In genomic region chr11:72589802-72590761, GRCh38 we compare ENCODE assay signal across 8 cellular contexts.
DNase-seq lines count a peak whose midpoint lies in the region; TF ChIP-seq lines count a peak whose summit lies in the region.

No MANE protein-coding gene starts in this region.

- H3K9me3 ChIP-seq in DOHH2 (ENCODE audit: control insufficient read depth, insufficient read depth, low read length) (no peaks in the 10 kb centered on the region), right atrium auricular region (no peaks in the 10 kb centered on the region), skeletal muscle satellite cell (replicated peaks; ENCODE audit: low read length) (no peaks in the 10 kb centered on the region)

- H3K27me3 ChIP-seq in DOHH2 (ENCODE audit: control insufficient read depth, low read length) (peaks cover 50% of the 10 kb centered on the region), right atrium auricular region (no peaks in the 10 kb centered on the region), skeletal muscle satellite cell (ENCODE audit: control insufficient read depth, insufficient read depth, low read length) (peaks cover 98% of the 10 kb centered on the region)

- H3K4me2 ChIP-seq in DOHH2 (ENCODE audit: low read length), result peak overlapping the region; percentile 10; the same call in 1 of the 2 replicates
- peak overlapping the region; percentile 50 for H3K4me2 ChIP-seq in skeletal muscle satellite cell (ENCODE audit: low read length)

- H3K27ac ChIP-seq in DOHH2 (ENCODE audit: low read depth, low read length) (no peak overlapping the region), right atrium auricular region (no peak overlapping the region)

- no peaks in the 10 kb centered on the region for H4K20me1 ChIP-seq in DOHH2 (ENCODE audit: control insufficient read depth, insufficient read depth, low read depth, low read length)

- no peak overlapping the region for H3K9ac ChIP-seq in skeletal muscle satellite cell (ENCODE audit: low read depth, low read length)

- no peaks in the 10 kb centered on the region for H3K79me2 ChIP-seq in DOHH2 (ENCODE audit: control insufficient read depth, low read length)

- no peaks in the 10 kb centered on the region for H3F3A ChIP-seq in DOHH2 (ENCODE audit: control insufficient read depth, insufficient read depth)

- H3K9me2 ChIP-seq in DOHH2 (replicated peaks; ENCODE audit: control insufficient read depth, low read length), result no peaks in the 10 kb centered on the region

- TF ChIP-seq CTCF in DOHH2 (IDR thresholded peaks at IDR 0.05; ENCODE audit: low read depth, low read length, poor library complexity, severe bottlenecking) (peak; percentile 67), right atrium auricular region (IDR thresholded peaks at IDR 0.05) (peak; percentile 24 to 61)

- DNase-seq in NCI-H460 (ENCODE audit: extremely low read depth, low read depth) (peak; percentile 13), right atrium auricular region (ENCODE audit: low spot score) (no peak), T1000 (lab: John Stamatoyannopoulos, UW) (no peak), AML-193 (lab: John Stamatoyannopoulos, UW) (no peak), dedifferentiated amniotic fluid mesenchymal stem cell (ENCODE audit: extremely low spot score) (no peak)
- DNase-seq in activated effector memory CD4-positive, alpha-beta T cell treated with Interleukin-2 at 50 U/mL for 16 hours, result peak; percentile 13

- H3K4me1 ChIP-seq in DOHH2 (ENCODE audit: control insufficient read depth, low read length) (peaks cover 28% of the 10 kb centered on the region), right atrium auricular region (peaks cover 0 to 16% of the 10 kb centered on the region in 2 donors), skeletal muscle satellite cell (ENCODE audit: control insufficient read depth, insufficient read depth, low read length) (peaks cover 6% of the 10 kb centered on the region)

- H3K4me3 ChIP-seq in DOHH2 (ENCODE audit: low read length), result no peak overlapping the region
- peak overlapping the region; percentile 23 to 45 for H3K4me3 ChIP-seq in right atrium auricular region
- no peak overlapping the region for H3K4me3 ChIP-seq in skeletal muscle satellite cell (ENCODE audit: low read length)

- H3K36me3 ChIP-seq in DOHH2 (ENCODE audit: control insufficient read depth, low read length), result no peaks in the 10 kb centered on the region
- H3K36me3 ChIP-seq in right atrium auricular region, result no peaks in the 10 kb centered on the region
- H3K36me3 ChIP-seq in skeletal muscle satellite cell (ENCODE audit: insufficient read depth, low read length), result no peaks in the 10 kb centered on the region

Comparison
In these comparisons a context has a peak if more than half of its experiments do, and no peak if none do; other contexts are left out.
1. H3K4me3 ChIP-seq: peak in right atrium auricular region (2 of 2); none in DOHH2 (single experiment) and skeletal muscle satellite cell (single experiment).
2. DNase-seq: peak in NCI-H460 (single experiment) and activated effector memory CD4-positive, alpha-beta T cell treated with Interleukin-2 at 50 U/mL for 16 hours (single experiment); none in right atrium auricular region (single experiment), T1000 (single experiment), AML-193 (0 of 2) and dedifferentiated amniotic fluid mesenchymal stem cell (single experiment).